1 cellular context compared by ENCODE assay signal in the genomic region with DNA sequence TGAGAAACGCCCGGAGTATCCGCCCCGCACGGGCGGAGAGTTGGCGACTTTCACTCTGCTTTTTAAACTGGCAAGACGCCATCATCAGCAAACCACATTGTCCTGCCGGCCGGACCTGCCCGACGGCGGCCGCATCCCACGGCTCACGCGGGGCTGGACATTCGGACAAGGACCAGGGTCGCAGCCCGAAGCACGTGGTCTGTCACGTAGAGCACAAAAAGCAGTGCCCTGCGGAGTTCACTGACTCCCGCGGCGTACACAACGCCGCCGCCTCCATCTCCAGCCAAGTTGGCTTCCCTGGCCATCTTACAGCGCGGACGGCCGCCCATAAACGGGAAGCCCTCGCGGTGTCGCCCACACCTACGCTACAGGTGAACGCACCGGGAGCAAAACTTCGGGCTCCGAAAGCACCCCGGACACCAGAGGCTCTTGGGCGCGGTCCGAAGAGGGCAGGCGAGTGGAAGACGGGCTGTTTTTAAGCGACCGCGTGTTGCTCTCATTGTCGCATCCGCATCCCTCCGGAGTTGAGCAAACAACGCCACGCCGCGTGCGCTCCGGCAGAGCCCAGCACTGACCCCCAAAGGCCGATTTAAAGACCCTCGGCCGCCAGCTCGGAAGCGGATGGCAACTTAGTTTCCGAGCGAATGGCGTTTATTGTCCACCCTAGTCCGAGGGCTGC.
TF ChIP-seq lines count a peak whose summit lies in the region.

No MANE protein-coding gene starts in this region.

TF ChIP-seq in K562, 482 proteins besides CTCF, POLR2A, EP300 and RAD21 (continued from another document and continues in another):
- TF ChIP-seq, protein P1, sequence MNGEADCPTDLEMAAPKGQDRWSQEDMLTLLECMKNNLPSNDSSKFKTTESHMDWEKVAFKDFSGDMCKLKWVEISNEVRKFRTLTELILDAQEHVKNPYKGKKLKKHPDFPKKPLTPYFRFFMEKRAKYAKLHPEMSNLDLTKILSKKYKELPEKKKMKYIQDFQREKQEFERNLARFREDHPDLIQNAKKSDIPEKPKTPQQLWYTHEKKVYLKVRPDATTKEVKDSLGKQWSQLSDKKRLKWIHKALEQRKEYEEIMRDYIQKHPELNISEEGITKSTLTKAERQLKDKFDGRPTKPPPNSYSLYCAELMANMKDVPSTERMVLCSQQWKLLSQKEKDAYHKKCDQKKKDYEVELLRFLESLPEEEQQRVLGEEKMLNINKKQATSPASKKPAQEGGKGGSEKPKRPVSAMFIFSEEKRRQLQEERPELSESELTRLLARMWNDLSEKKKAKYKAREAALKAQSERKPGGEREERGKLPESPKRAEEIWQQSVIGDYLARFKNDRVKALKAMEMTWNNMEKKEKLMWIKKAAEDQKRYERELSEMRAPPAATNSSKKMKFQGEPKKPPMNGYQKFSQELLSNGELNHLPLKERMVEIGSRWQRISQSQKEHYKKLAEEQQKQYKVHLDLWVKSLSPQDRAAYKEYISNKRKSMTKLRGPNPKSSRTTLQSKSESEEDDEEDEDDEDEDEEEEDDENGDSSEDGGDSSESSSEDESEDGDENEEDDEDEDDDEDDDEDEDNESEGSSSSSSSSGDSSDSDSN (IDR thresholded peaks at IDR 0.05; ENCODE audit: borderline replicate concordance in 1 of 2, low read depth in 2 of 2, low read length in 2 of 2): 0 out of 4 replicates have a peak, but pooled peaks have one; percentile 54 to 70
- TF ChIP-seq PHF21A (IDR thresholded peaks at IDR 0.05; ENCODE audit: borderline replicate concordance, low read depth): no peak
- TF ChIP-seq MTA1 (IDR thresholded peaks at IDR 0.05; ENCODE audit: borderline replicate concordance): no peak
- TF ChIP-seq, protein P2, sequence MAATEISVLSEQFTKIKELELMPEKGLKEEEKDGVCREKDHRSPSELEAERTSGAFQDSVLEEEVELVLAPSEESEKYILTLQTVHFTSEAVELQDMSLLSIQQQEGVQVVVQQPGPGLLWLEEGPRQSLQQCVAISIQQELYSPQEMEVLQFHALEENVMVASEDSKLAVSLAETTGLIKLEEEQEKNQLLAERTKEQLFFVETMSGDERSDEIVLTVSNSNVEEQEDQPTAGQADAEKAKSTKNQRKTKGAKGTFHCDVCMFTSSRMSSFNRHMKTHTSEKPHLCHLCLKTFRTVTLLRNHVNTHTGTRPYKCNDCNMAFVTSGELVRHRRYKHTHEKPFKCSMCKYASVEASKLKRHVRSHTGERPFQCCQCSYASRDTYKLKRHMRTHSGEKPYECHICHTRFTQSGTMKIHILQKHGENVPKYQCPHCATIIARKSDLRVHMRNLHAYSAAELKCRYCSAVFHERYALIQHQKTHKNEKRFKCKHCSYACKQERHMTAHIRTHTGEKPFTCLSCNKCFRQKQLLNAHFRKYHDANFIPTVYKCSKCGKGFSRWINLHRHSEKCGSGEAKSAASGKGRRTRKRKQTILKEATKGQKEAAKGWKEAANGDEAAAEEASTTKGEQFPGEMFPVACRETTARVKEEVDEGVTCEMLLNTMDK (IDR thresholded peaks at IDR 0.05; ENCODE audit: borderline replicate concordance, insufficient read depth, low read depth, low read length, poor library complexity, severe bottlenecking): no peak
- TF ChIP-seq NFIC (IDR thresholded peaks at IDR 0.05): peak; percentile 87
- no peak for TF ChIP-seq OTX1 (CRISPR knock-in tag; IDR thresholded peaks at IDR 0.05)
- no peak for TF ChIP-seq LCOR (CRISPR knock-in tag; IDR thresholded peaks at IDR 0.05)
- TF ChIP-seq ZNF695 (CRISPR knock-in tag; IDR thresholded peaks at IDR 0.05): no peak
- no peak for TF ChIP-seq KAT2B (IDR thresholded peaks at IDR 0.05; ENCODE audit: low read depth, low read length)
- no peak for TF ChIP-seq NUFIP1 (IDR thresholded peaks at IDR 0.05; ENCODE audit: partially characterized antibody)
- no peak for TF ChIP-seq ZNF212 (CRISPR knock-in tag; IDR thresholded peaks at IDR 0.05)
- peak; percentile 52; the same call in 1 of the 2 replicates for TF ChIP-seq KAT7 (CRISPR knock-in tag; IDR thresholded peaks at IDR 0.05; ENCODE audit: borderline replicate concordance)
- TF ChIP-seq ZNF23 (CRISPR knock-in tag; IDR thresholded peaks at IDR 0.05): no peak
- no peak for TF ChIP-seq TOE1 (IDR thresholded peaks at IDR 0.05; ENCODE audit: borderline replicate concordance)
- TF ChIP-seq TOE1 (CRISPR knock-in tag; IDR thresholded peaks at IDR 0.05; ENCODE audit: borderline replicate concordance, low read depth): peak; percentile 67; the same call in 1 of the 2 replicates
- no peak for TF ChIP-seq ZSCAN32 (CRISPR knock-in tag; IDR thresholded peaks at IDR 0.05)
- TF ChIP-seq SMARCA4 (IDR thresholded peaks at IDR 0.05): no peak
- no peak for TF ChIP-seq FOXA1 (IDR thresholded peaks at IDR 0.05; ENCODE audit: borderline replicate concordance)
- TF ChIP-seq, protein P3, sequence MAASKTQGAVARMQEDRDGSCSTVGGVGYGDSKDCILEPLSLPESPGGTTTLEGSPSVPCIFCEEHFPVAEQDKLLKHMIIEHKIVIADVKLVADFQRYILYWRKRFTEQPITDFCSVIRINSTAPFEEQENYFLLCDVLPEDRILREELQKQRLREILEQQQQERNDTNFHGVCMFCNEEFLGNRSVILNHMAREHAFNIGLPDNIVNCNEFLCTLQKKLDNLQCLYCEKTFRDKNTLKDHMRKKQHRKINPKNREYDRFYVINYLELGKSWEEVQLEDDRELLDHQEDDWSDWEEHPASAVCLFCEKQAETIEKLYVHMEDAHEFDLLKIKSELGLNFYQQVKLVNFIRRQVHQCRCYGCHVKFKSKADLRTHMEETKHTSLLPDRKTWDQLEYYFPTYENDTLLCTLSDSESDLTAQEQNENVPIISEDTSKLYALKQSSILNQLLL (CRISPR knock-in tag; IDR thresholded peaks at IDR 0.05; ENCODE audit: borderline replicate concordance): no peak
- TF ChIP-seq ZNF830 (CRISPR knock-in tag; IDR thresholded peaks at IDR 0.05): no peak
- TF ChIP-seq, protein P4, sequence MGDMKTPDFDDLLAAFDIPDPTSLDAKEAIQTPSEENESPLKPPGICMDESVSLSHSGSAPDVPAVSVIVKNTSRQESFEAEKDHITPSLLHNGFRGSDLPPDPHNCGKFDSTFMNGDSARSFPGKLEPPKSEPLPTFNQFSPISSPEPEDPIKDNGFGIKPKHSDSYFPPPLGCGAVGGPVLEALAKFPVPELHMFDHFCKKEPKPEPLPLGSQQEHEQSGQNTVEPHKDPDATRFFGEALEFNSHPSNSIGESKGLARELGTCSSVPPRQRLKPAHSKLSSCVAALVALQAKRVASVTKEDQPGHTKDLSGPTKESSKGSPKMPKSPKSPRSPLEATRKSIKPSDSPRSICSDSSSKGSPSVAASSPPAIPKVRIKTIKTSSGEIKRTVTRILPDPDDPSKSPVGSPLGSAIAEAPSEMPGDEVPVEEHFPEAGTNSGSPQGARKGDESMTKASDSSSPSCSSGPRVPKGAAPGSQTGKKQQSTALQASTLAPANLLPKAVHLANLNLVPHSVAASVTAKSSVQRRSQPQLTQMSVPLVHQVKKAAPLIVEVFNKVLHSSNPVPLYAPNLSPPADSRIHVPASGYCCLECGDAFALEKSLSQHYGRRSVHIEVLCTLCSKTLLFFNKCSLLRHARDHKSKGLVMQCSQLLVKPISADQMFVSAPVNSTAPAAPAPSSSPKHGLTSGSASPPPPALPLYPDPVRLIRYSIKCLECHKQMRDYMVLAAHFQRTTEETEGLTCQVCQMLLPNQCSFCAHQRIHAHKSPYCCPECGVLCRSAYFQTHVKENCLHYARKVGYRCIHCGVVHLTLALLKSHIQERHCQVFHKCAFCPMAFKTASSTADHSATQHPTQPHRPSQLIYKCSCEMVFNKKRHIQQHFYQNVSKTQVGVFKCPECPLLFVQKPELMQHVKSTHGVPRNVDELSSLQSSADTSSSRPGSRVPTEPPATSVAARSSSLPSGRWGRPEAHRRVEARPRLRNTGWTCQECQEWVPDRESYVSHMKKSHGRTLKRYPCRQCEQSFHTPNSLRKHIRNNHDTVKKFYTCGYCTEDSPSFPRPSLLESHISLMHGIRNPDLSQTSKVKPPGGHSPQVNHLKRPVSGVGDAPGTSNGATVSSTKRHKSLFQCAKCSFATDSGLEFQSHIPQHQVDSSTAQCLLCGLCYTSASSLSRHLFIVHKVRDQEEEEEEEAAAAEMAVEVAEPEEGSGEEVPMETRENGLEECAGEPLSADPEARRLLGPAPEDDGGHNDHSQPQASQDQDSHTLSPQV (IDR thresholded peaks at IDR 0.05): no peak; the same call in 1 of the 2 replicates
- TF ChIP-seq HNRNPLL (IDR thresholded peaks at IDR 0.05; ENCODE audit: low read depth, low read length, poor library complexity, severe bottlenecking): peak; percentile 75
- TF ChIP-seq ZNF431 (CRISPR knock-in tag; IDR thresholded peaks at IDR 0.05): 0 out of 2 replicates have a peak, but pooled peaks have one; percentile 16
- no peak for TF ChIP-seq BRF1 (IDR thresholded peaks at IDR 0.05; ENCODE audit: borderline replicate concordance, extremely low read depth, insufficient read length)
- TF ChIP-seq ZNF76 (CRISPR knock-in tag; IDR thresholded peaks at IDR 0.05; ENCODE audit: borderline replicate concordance): no peak
- no peak for TF ChIP-seq ADNP (tag; IDR thresholded peaks at IDR 0.05)
- no peak for TF ChIP-seq ZNF143 (CRISPR knock-in tag; IDR thresholded peaks at IDR 0.05)
- no peak for TF ChIP-seq MCM2 (IDR thresholded peaks at IDR 0.05; ENCODE audit: low read depth)
- TF ChIP-seq SPI1 (IDR thresholded peaks at IDR 0.05; ENCODE audit: borderline replicate concordance, low read depth, low read length): no peak
- TF ChIP-seq NRF1 (conservative IDR thresholded peaks at IDR 0.05 in 1 of 2, IDR thresholded peaks at IDR 0.05 in 1 of 2): no peak
- no peak for TF ChIP-seq SRF (CRISPR knock-in tag; IDR thresholded peaks at IDR 0.05)
- TF ChIP-seq, protein P5, sequence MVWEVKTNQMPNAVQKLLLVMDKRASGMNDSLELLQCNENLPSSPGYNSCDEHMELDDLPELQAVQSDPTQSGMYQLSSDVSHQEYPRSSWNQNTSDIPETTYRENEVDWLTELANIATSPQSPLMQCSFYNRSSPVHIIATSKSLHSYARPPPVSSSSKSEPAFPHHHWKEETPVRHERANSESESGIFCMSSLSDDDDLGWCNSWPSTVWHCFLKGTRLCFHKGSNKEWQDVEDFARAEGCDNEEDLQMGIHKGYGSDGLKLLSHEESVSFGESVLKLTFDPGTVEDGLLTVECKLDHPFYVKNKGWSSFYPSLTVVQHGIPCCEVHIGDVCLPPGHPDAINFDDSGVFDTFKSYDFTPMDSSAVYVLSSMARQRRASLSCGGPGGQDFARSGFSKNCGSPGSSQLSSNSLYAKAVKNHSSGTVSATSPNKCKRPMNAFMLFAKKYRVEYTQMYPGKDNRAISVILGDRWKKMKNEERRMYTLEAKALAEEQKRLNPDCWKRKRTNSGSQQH (CRISPR knock-in tag; IDR thresholded peaks at IDR 0.05): no peak
- no peak for TF ChIP-seq ZSCAN29 (IDR thresholded peaks at IDR 0.05)
- no peak for TF ChIP-seq ZNF124 (CRISPR knock-in tag; IDR thresholded peaks at IDR 0.05)
- no peak for TF ChIP-seq PPARD (CRISPR knock-in tag; IDR thresholded peaks at IDR 0.05)
- TF ChIP-seq SP2 (IDR thresholded peaks at IDR 0.05; ENCODE audit: extremely low read depth, low read depth, low read length, poor library complexity, severe bottlenecking): no peak
- no peak for TF ChIP-seq ZBTB17 (CRISPR knock-in tag; IDR thresholded peaks at IDR 0.05)
- TF ChIP-seq, protein P6, sequence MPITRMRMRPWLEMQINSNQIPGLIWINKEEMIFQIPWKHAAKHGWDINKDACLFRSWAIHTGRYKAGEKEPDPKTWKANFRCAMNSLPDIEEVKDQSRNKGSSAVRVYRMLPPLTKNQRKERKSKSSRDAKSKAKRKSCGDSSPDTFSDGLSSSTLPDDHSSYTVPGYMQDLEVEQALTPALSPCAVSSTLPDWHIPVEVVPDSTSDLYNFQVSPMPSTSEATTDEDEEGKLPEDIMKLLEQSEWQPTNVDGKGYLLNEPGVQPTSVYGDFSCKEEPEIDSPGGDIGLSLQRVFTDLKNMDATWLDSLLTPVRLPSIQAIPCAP (CRISPR knock-in tag; IDR thresholded peaks at IDR 0.05; ENCODE audit: borderline replicate concordance): no peak
- TF ChIP-seq, protein P7, sequence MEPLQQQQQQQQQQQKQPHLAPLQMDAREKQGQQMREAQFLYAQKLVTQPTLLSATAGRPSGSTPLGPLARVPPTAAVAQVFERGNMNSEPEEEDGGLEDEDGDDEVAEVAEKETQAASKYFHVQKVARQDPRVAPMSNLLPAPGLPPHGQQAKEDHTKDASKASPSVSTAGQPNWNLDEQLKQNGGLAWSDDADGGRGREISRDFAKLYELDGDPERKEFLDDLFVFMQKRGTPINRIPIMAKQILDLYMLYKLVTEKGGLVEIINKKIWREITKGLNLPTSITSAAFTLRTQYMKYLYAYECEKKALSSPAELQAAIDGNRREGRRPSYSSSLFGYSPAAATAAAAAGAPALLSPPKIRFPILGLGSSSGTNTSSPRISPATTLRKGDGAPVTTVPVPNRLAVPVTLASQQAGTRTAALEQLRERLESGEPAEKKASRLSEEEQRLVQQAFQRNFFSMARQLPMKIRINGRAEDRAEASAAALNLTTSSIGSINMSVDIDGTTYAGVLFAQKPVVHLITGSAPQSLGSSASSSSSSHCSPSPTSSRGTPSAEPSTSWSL (CRISPR knock-in tag; IDR thresholded peaks at IDR 0.05; ENCODE audit: borderline replicate concordance): no peak
- TF ChIP-seq PHB (CRISPR knock-in tag; IDR thresholded peaks at IDR 0.05): no peak
- TF ChIP-seq, protein P8, sequence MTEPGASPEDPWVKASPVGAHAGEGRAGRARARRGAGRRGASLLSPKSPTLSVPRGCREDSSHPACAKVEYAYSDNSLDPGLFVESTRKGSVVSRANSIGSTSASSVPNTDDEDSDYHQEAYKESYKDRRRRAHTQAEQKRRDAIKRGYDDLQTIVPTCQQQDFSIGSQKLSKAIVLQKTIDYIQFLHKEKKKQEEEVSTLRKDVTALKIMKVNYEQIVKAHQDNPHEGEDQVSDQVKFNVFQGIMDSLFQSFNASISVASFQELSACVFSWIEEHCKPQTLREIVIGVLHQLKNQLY (CRISPR knock-in tag; conservative IDR thresholded peaks at IDR 0.05): no peak
- no peak for TF ChIP-seq ZNF165 (CRISPR knock-in tag; IDR thresholded peaks at IDR 0.05; ENCODE audit: borderline replicate concordance)
- 0 out of 2 replicates have a peak, but pooled peaks have one; percentile 29 for TF ChIP-seq ZNF175 (CRISPR knock-in tag; IDR thresholded peaks at IDR 0.05; ENCODE audit: low read depth)
- TF ChIP-seq RBM39 (optimal IDR thresholded peaks at IDR 0.05; ENCODE audit: low read depth, low read length): no peak
- TF ChIP-seq RFX7 (CRISPR knock-in tag; IDR thresholded peaks at IDR 0.05): no peak
- no peak for TF ChIP-seq ZNF217 (CRISPR knock-in tag; IDR thresholded peaks at IDR 0.05)
- no peak for TF ChIP-seq ZNF274 (IDR thresholded peaks at IDR 0.05; ENCODE audit: borderline replicate concordance, low read depth, low read length)
- TF ChIP-seq NCOR1 (IDR thresholded peaks at IDR 0.05): no peak
- TF ChIP-seq ZNF316 (IDR thresholded peaks at IDR 0.05): no peak
- no peak; the same call in 1 of the 2 replicates for TF ChIP-seq PHTF2 (CRISPR knock-in tag; IDR thresholded peaks at IDR 0.05)
